ENCODE assay signal across 1 cellular context in genomic region chr2:105772362-105772761, GRCh38.
TF ChIP-seq lines count a peak whose summit lies in the region.

No MANE protein-coding gene starts in this region.

TF ChIP-seq in H1, 55 proteins besides CTCF, POLR2A, EP300 and RAD21:
- no peak for TF ChIP-seq SIN3A (conservative IDR thresholded peaks at IDR 0.05 in 1 of 2, IDR thresholded peaks at IDR 0.05 in 1 of 2; ENCODE audit: low read depth in 1 of 2, low read length in 2 of 2)
- no peak for TF ChIP-seq CTBP2 (IDR thresholded peaks at IDR 0.05; ENCODE audit: borderline replicate concordance, insufficient read depth, insufficient read length, low read length)
- no peak for TF ChIP-seq YY1 (IDR thresholded peaks at IDR 0.05; ENCODE audit: low read depth, low read length)
- no peak for TF ChIP-seq GTF2F1 (IDR thresholded peaks at IDR 0.05; ENCODE audit: borderline replicate concordance, low read depth, low read length)
- TF ChIP-seq TCF12 (IDR thresholded peaks at IDR 0.05; ENCODE audit: low read depth, low read length): no peak
- no peak for TF ChIP-seq CHD7 (IDR thresholded peaks at IDR 0.05; ENCODE audit: insufficient replicate concordance, low read length)
- TF ChIP-seq EGR1 (IDR thresholded peaks at IDR 0.05; ENCODE audit: borderline replicate concordance, low read depth, low read length): no peak
- no peak for TF ChIP-seq HDAC6 (IDR thresholded peaks at IDR 0.05; ENCODE audit: low read depth, low read length)
- no peak for TF ChIP-seq ATF3 (IDR thresholded peaks at IDR 0.05; ENCODE audit: insufficient read depth, low read depth, low read length)
- TF ChIP-seq POLR2AphosphoS5 (IDR thresholded peaks at IDR 0.05; ENCODE audit: low read depth, low read length): no peak
TF ChIP-seq in H1: peak in this region for 0.
